1 cellular context compared by ENCODE assay signal in the genomic region with DNA sequence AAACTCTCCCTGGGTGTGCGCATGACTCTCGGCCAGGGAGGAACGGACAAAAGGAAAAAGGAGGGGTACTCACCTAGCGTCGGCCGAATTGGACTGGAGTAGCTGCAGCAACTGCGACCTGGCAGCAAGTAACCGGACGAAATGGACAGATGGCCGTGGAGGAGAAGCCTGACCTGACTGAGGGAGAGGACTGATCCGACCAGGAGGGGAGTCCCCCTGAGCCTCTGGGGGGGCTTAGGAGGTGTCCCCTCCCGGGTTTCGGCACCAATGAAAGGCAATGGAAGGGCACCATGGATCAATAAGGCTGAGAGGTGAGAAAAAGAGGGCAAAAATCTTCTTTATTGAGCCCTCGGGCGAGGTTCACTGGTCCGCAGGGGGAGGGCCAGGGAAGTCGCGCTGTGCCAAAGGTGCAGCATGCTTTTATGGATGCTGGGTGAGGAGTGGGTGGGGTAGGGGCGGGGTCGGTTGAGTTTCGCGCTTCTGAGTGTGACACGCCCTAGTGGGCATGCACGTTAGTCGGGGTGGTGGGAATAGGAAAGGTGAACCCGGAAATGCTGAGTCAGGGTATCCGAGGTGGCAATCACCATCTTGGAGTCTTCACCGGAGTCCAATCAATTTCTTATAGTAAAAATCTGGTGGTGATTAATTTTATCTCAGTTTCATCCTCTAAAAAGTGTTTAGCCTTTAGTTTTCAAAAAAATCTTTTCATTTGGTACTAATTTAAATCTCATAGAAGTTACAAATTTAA.
TF ChIP-seq lines count a peak whose summit lies in the region.

No MANE protein-coding gene starts in this region.

TF ChIP-seq in K562, 482 proteins besides CTCF, POLR2A, EP300 and RAD21 (continued from another document and continues in another):
- 0 out of 2 replicates have a peak, but pooled peaks have one; percentile 10 for TF ChIP-seq SIN3B (IDR thresholded peaks at IDR 0.05; ENCODE audit: low read depth)
- TF ChIP-seq KDM1A (IDR thresholded peaks at IDR 0.05), result no peak
- TF ChIP-seq, protein P1, sequence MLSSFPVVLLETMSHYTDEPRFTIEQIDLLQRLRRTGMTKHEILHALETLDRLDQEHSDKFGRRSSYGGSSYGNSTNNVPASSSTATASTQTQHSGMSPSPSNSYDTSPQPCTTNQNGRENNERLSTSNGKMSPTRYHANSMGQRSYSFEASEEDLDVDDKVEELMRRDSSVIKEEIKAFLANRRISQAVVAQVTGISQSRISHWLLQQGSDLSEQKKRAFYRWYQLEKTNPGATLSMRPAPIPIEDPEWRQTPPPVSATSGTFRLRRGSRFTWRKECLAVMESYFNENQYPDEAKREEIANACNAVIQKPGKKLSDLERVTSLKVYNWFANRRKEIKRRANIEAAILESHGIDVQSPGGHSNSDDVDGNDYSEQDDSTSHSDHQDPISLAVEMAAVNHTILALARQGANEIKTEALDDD (IDR thresholded peaks at IDR 0.05), result no peak; the same call in 1 of the 2 replicates
- TF ChIP-seq, protein P2, sequence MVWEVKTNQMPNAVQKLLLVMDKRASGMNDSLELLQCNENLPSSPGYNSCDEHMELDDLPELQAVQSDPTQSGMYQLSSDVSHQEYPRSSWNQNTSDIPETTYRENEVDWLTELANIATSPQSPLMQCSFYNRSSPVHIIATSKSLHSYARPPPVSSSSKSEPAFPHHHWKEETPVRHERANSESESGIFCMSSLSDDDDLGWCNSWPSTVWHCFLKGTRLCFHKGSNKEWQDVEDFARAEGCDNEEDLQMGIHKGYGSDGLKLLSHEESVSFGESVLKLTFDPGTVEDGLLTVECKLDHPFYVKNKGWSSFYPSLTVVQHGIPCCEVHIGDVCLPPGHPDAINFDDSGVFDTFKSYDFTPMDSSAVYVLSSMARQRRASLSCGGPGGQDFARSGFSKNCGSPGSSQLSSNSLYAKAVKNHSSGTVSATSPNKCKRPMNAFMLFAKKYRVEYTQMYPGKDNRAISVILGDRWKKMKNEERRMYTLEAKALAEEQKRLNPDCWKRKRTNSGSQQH (CRISPR knock-in tag; IDR thresholded peaks at IDR 0.05), result peak; percentile 48; the same call in 1 of the 2 replicates
- no peak for TF ChIP-seq U2AF1 (optimal IDR thresholded peaks at IDR 0.05; ENCODE audit: low read depth, low read length)
- TF ChIP-seq NFIC (IDR thresholded peaks at IDR 0.05), result peak; percentile 51
- no peak for TF ChIP-seq PPARD (CRISPR knock-in tag; IDR thresholded peaks at IDR 0.05)
- peak; percentile 34 for TF ChIP-seq RBM39 (optimal IDR thresholded peaks at IDR 0.05; ENCODE audit: low read depth, low read length)
- TF ChIP-seq ZNF778 (CRISPR knock-in tag; IDR thresholded peaks at IDR 0.05), result no peak
- no peak for TF ChIP-seq SREBF1 (IDR thresholded peaks at IDR 0.05; ENCODE audit: borderline replicate concordance, low read depth, low read length)
- TF ChIP-seq, protein P3, sequence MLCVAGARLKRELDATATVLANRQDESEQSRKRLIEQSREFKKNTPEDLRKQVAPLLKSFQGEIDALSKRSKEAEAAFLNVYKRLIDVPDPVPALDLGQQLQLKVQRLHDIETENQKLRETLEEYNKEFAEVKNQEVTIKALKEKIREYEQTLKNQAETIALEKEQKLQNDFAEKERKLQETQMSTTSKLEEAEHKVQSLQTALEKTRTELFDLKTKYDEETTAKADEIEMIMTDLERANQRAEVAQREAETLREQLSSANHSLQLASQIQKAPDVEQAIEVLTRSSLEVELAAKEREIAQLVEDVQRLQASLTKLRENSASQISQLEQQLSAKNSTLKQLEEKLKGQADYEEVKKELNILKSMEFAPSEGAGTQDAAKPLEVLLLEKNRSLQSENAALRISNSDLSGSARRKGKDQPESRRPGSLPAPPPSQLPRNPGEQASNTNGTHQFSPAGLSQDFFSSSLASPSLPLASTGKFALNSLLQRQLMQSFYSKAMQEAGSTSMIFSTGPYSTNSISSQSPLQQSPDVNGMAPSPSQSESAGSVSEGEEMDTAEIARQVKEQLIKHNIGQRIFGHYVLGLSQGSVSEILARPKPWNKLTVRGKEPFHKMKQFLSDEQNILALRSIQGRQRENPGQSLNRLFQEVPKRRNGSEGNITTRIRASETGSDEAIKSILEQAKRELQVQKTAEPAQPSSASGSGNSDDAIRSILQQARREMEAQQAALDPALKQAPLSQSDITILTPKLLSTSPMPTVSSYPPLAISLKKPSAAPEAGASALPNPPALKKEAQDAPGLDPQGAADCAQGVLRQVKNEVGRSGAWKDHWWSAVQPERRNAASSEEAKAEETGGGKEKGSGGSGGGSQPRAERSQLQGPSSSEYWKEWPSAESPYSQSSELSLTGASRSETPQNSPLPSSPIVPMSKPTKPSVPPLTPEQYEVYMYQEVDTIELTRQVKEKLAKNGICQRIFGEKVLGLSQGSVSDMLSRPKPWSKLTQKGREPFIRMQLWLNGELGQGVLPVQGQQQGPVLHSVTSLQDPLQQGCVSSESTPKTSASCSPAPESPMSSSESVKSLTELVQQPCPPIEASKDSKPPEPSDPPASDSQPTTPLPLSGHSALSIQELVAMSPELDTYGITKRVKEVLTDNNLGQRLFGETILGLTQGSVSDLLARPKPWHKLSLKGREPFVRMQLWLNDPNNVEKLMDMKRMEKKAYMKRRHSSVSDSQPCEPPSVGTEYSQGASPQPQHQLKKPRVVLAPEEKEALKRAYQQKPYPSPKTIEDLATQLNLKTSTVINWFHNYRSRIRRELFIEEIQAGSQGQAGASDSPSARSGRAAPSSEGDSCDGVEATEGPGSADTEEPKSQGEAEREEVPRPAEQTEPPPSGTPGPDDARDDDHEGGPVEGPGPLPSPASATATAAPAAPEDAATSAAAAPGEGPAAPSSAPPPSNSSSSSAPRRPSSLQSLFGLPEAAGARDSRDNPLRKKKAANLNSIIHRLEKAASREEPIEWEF (CRISPR knock-in tag; IDR thresholded peaks at IDR 0.05), result peak; percentile 36; the same call in 1 of the 2 replicates
- TF ChIP-seq SOX6 (IDR thresholded peaks at IDR 0.05), result no peak
- TF ChIP-seq MTA1 (IDR thresholded peaks at IDR 0.05; ENCODE audit: borderline replicate concordance), result no peak
- peak; percentile 75; the same call in 1 of the 2 replicates for TF ChIP-seq HNRNPL (IDR thresholded peaks at IDR 0.05; ENCODE audit: low read depth, low read length)
- 0 out of 2 replicates have a peak, but pooled peaks have one; percentile 23 for TF ChIP-seq ETV1 (tag; conservative IDR thresholded peaks at IDR 0.05; ENCODE audit: low read depth)
- TF ChIP-seq NR2C1 (IDR thresholded peaks at IDR 0.05), result peak; percentile 59
- TF ChIP-seq NR2C1 (tag; IDR thresholded peaks at IDR 0.05), result peak; percentile 52; the same call in 1 of the 2 replicates
- TF ChIP-seq C11orf30 (IDR thresholded peaks at IDR 0.05; ENCODE audit: low read depth), result peak; percentile 100
- peak in 1 of 2 experiments; percentile 62; a peak in 2 of 4 replicates for TF ChIP-seq HDAC1 (IDR thresholded peaks at IDR 0.05)
- no peak for TF ChIP-seq SLC30A9 (CRISPR knock-in tag; IDR thresholded peaks at IDR 0.05)
- TF ChIP-seq ZNF780A (CRISPR knock-in tag; IDR thresholded peaks at IDR 0.05), result no peak
- 0 out of 2 replicates have a peak, but pooled peaks have one; percentile 17 for TF ChIP-seq HDAC2 (IDR thresholded peaks at IDR 0.05)
- TF ChIP-seq, protein P4, sequence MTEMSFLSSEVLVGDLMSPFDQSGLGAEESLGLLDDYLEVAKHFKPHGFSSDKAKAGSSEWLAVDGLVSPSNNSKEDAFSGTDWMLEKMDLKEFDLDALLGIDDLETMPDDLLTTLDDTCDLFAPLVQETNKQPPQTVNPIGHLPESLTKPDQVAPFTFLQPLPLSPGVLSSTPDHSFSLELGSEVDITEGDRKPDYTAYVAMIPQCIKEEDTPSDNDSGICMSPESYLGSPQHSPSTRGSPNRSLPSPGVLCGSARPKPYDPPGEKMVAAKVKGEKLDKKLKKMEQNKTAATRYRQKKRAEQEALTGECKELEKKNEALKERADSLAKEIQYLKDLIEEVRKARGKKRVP (CRISPR knock-in tag; IDR thresholded peaks at IDR 0.05), result no peak
- no peak for TF ChIP-seq ZNF79 (CRISPR knock-in tag; IDR thresholded peaks at IDR 0.05; ENCODE audit: low read depth)
- TF ChIP-seq, protein P5, sequence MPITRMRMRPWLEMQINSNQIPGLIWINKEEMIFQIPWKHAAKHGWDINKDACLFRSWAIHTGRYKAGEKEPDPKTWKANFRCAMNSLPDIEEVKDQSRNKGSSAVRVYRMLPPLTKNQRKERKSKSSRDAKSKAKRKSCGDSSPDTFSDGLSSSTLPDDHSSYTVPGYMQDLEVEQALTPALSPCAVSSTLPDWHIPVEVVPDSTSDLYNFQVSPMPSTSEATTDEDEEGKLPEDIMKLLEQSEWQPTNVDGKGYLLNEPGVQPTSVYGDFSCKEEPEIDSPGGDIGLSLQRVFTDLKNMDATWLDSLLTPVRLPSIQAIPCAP (CRISPR knock-in tag; IDR thresholded peaks at IDR 0.05; ENCODE audit: borderline replicate concordance), result peak; percentile 49; the same call in 1 of the 2 replicates
- peak; percentile 43 for TF ChIP-seq BRD9 (IDR thresholded peaks at IDR 0.05; ENCODE audit: low read depth, partially characterized antibody)
- no peak for TF ChIP-seq ZNF717 (CRISPR knock-in tag; IDR thresholded peaks at IDR 0.05)
- TF ChIP-seq RUNX1 (IDR thresholded peaks at IDR 0.05; ENCODE audit: low read depth), result no peak
- no peak for TF ChIP-seq KHSRP (IDR thresholded peaks at IDR 0.05)
- TF ChIP-seq DDX20 (tag; IDR thresholded peaks at IDR 0.05; ENCODE audit: low read depth), result no peak
- TF ChIP-seq, protein P6, sequence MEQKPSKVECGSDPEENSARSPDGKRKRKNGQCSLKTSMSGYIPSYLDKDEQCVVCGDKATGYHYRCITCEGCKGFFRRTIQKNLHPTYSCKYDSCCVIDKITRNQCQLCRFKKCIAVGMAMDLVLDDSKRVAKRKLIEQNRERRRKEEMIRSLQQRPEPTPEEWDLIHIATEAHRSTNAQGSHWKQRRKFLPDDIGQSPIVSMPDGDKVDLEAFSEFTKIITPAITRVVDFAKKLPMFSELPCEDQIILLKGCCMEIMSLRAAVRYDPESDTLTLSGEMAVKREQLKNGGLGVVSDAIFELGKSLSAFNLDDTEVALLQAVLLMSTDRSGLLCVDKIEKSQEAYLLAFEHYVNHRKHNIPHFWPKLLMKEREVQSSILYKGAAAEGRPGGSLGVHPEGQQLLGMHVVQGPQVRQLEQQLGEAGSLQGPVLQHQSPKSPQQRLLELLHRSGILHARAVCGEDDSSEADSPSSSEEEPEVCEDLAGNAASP (IDR thresholded peaks at IDR 0.05), result no peak
- no peak for TF ChIP-seq FOXA3 (CRISPR knock-in tag; conservative IDR thresholded peaks at IDR 0.05 in 1 of 2, IDR thresholded peaks at IDR 0.05 in 1 of 2)
- no peak for TF ChIP-seq YBX1 (IDR thresholded peaks at IDR 0.05)
- TF ChIP-seq, protein P7, sequence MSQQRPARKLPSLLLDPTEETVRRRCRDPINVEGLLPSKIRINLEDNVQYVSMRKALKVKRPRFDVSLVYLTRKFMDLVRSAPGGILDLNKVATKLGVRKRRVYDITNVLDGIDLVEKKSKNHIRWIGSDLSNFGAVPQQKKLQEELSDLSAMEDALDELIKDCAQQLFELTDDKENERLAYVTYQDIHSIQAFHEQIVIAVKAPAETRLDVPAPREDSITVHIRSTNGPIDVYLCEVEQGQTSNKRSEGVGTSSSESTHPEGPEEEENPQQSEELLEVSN (IDR thresholded peaks at IDR 0.05; ENCODE audit: borderline replicate concordance in 1 of 2, extremely low read depth in 1 of 2, insufficient read depth in 1 of 2, insufficient read length in 1 of 2, low read depth in 1 of 2, low read length in 1 of 2, poor library complexity in 1 of 2, severe bottlenecking in 1 of 2), result peak; percentile 56 to 92
- TF ChIP-seq TRIM24 (IDR thresholded peaks at IDR 0.05), result peak; percentile 34 to 48; a peak in 1 of 4 replicates
- TF ChIP-seq, protein P8, sequence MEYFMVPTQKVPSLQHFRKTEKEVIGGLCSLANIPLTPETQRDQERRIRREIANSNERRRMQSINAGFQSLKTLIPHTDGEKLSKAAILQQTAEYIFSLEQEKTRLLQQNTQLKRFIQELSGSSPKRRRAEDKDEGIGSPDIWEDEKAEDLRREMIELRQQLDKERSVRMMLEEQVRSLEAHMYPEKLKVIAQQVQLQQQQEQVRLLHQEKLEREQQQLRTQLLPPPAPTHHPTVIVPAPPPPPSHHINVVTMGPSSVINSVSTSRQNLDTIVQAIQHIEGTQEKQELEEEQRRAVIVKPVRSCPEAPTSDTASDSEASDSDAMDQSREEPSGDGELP (CRISPR knock-in tag; IDR thresholded peaks at IDR 0.05; ENCODE audit: borderline replicate concordance), result peak; percentile 51; the same call in 1 of the 2 replicates
- TF ChIP-seq L3MBTL2 (IDR thresholded peaks at IDR 0.05), result peak; percentile 84
- TF ChIP-seq POLR2AphosphoS2 (IDR thresholded peaks at IDR 0.05; ENCODE audit: low read length), result peak; percentile 92; the same call in 1 of the 2 replicates
- peak; percentile 22; the same call in 1 of the 2 replicates for TF ChIP-seq JUND (IDR thresholded peaks at IDR 0.05; ENCODE audit: borderline replicate concordance, low read depth, low read length)
- TF ChIP-seq JUND (tag; IDR thresholded peaks at IDR 0.05; ENCODE audit: borderline replicate concordance, low read depth, low read length), result no peak; the same call in 2 of the 3 replicates
- TF ChIP-seq TCFL5 (CRISPR knock-in tag; conservative IDR thresholded peaks at IDR 0.05), result no peak
- TF ChIP-seq, protein P9, sequence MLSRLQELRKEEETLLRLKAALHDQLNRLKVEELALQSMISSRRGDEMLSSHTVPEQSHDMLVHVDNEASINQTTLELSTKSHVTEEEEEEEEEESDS (CRISPR knock-in tag; IDR thresholded peaks at IDR 0.05), result no peak
- 0 out of 2 replicates have a peak, but pooled peaks have one; percentile 28 for TF ChIP-seq ZNF644 (tag; IDR thresholded peaks at IDR 0.05; ENCODE audit: low read depth)
- peak; percentile 66 for TF ChIP-seq GABPA (tag; conservative IDR thresholded peaks at IDR 0.05; ENCODE audit: low read depth)
- TF ChIP-seq, protein P10, sequence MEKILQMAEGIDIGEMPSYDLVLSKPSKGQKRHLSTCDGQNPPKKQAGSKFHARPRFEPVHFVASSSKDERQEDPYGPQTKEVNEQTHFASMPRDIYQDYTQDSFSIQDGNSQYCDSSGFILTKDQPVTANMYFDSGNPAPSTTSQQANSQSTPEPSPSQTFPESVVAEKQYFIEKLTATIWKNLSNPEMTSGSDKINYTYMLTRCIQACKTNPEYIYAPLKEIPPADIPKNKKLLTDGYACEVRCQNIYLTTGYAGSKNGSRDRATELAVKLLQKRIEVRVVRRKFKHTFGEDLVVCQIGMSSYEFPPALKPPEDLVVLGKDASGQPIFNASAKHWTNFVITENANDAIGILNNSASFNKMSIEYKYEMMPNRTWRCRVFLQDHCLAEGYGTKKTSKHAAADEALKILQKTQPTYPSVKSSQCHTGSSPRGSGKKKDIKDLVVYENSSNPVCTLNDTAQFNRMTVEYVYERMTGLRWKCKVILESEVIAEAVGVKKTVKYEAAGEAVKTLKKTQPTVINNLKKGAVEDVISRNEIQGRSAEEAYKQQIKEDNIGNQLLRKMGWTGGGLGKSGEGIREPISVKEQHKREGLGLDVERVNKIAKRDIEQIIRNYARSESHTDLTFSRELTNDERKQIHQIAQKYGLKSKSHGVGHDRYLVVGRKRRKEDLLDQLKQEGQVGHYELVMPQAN (IDR thresholded peaks at IDR 0.05; ENCODE audit: borderline replicate concordance), result peak; percentile 58
- no peak for TF ChIP-seq SMAD2 (IDR thresholded peaks at IDR 0.05; ENCODE audit: low read depth, low read length)
- TF ChIP-seq SRF (CRISPR knock-in tag; IDR thresholded peaks at IDR 0.05), result no peak; a peak in 2 of 4 replicates
- TF ChIP-seq MYNN (IDR thresholded peaks at IDR 0.05), result peak; percentile 90
- no peak for TF ChIP-seq MYNN (CRISPR knock-in tag; IDR thresholded peaks at IDR 0.05)
- TF ChIP-seq GTF2F1 (IDR thresholded peaks at IDR 0.05; ENCODE audit: low read depth, low read length), result peak; percentile 92; the same call in 1 of the 2 replicates
